Comparison of ENCODE assay signal across 21 cellular contexts in the genomic region with DNA sequence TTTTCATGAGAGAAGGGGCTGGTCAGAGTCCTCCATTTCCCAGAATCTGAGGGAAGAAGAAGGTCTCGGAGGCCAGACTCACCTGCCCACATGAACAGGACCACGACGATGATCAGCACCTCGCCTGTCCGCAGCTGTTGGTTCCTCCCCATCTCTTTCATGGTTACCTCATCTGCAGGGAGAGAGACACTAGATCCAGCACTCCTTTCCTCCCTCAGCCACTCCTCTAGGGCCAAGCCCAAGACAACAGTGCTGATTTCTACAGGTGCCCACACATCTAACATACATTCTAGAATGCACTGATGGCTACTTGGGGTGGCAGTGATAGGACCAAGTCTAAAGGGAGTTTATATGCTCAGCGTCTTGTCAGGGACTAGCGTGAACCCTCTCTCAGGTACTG. TPM values are rescaled to one million over a fixed set of nuclear protein-coding genes. Genes with fewer than 3 reads are reported as not detected.
DNase-seq lines count a peak whose midpoint lies in the region; TF ChIP-seq lines count a peak whose summit lies in the region.
"Had no signal": no experiment of that assay in that cellular context is flagged by ENCODE, and none has a peak within 500 bp of the region (broad histone marks: within the 10 kb centered on the region; RNA-seq: fewer than 3 reads in every experiment).

No MANE protein-coding gene starts in this region.

- H2BK120ac ChIP-seq in neuronal stem cell (ENCODE audit: low read depth, low read length) = no peak overlapping the region

- intact Hi-C loops in esophagus muscularis mucosa (cut with DNase I) = no loop called here

- no peak overlapping the region for H2AFZ ChIP-seq in neuronal stem cell (ENCODE audit: low read length)

- H3K18ac ChIP-seq in neuronal stem cell (ENCODE audit: low read length) = no peak overlapping the region

- H3K9ac ChIP-seq in neuronal stem cell (ENCODE audit: low read depth, low read length, poor library complexity) = no peak overlapping the region
- H3K9ac ChIP-seq: BLaER1 had no signal

- no peak overlapping the region for H2BK5ac ChIP-seq in neuronal stem cell (ENCODE audit: low read length)

- H2BK12ac ChIP-seq in neuronal stem cell (ENCODE audit: low read length) = no peak overlapping the region

- H3K4ac ChIP-seq in neuronal stem cell (ENCODE audit: low read length) = no peak overlapping the region

- H3K4me3 ChIP-seq in esophagus muscularis mucosa (no peak overlapping the region), neuronal stem cell (ENCODE audit: low read length in 2 of 2) (no peak overlapping the region)
- no peak overlapping the region for H3K4me3 ChIP-seq in CD8-positive, alpha-beta memory T cell (ENCODE audit: low read length)
- H3K4me3 ChIP-seq: BLaER1, HAP-1 had no signal

- CTCF ChIA-PET in CD8-positive, alpha-beta memory T cell (lab: Charles Lee) = no interaction called here

- H3K36me3 Mint-ChIP-seq in type B pancreatic cell = peaks cover 23% of the 10 kb centered on the region
- H3K36me3 Mint-ChIP-seq in CD8-positive, alpha-beta memory T cell = peaks cover 0 to 36% (median 4%) of the 10 kb centered on the region in 3 donors

- H3K36me3 ChIP-seq in esophagus muscularis mucosa (peaks cover 4 to 27% (median 23%) of the 10 kb centered on the region in 4 donors), neuronal stem cell (replicated peaks in 1 of 2; ENCODE audit: control insufficient read depth in 2 of 2, insufficient read depth in 2 of 2, low read length in 2 of 2) (peaks cover 3 to 10% of the 10 kb centered on the region in 2 donors)
- H3K36me3 ChIP-seq in CD8-positive, alpha-beta memory T cell (ENCODE audit: insufficient read depth, low read length) = no peaks in the 10 kb centered on the region

- H3K9me3 Mint-ChIP-seq in type B pancreatic cell = no peaks in the 10 kb centered on the region
- no peaks in the 10 kb centered on the region for H3K9me3 Mint-ChIP-seq in CD8-positive, alpha-beta memory T cell
- H3K9me3 Mint-ChIP-seq: HFFc6 had no signal

- peaks cover 25% of the 10 kb centered on the region for H3K27me3 Mint-ChIP-seq in type B pancreatic cell
- peaks cover 22 to 34% of the 10 kb centered on the region in 2 donors for H3K27me3 Mint-ChIP-seq in CD8-positive, alpha-beta memory T cell

- H3K4me2 ChIP-seq in neuronal stem cell (ENCODE audit: insufficient read depth, low read length, poor library complexity, severe bottlenecking) = no peak overlapping the region
- H3K4me2 ChIP-seq: BLaER1 had no signal

- DNase-seq in esophagus muscularis mucosa (ENCODE audit: extremely low spot score) (peak; percentile 77), mesenteric fat pad (ENCODE audit: low spot score) (peak; percentile 28), neuronal stem cell (ENCODE audit: low spot score) (no peak), type B pancreatic cell (ENCODE audit: extremely low spot score, unreplicated experiment) (no peak), SIG-M5 treated with dmso at 0.1 percent for 504 hours (lab: John Stamatoyannopoulos, UW; ENCODE audit: unreplicated experiment) (no peak), GF-D8 (lab: John Stamatoyannopoulos, UW) (no peak)
- no peak for DNase-seq in CD8-positive, alpha-beta memory T cell
- DNase-seq: Calu3; CD4-positive, CD25-positive, alpha-beta regulatory T cell; COR-L47; DMS53; DMS79 treated with DMSO at 0.1 percent for 48 hours; GOT3; HFFc6 had no signal

- H3K23ac ChIP-seq in neuronal stem cell (ENCODE audit: low read depth, low read length, poor library complexity) = peak overlapping the region; percentile 10

- no peak for TF ChIP-seq CTCF in esophagus muscularis mucosa (IDR thresholded peaks at IDR 0.05)
- TF ChIP-seq CTCF in type B pancreatic cell (conservative IDR thresholded peaks at IDR 0.05) = no peak

- peaks cover 24% of the 10 kb centered on the region for H3K4me1 Mint-ChIP-seq in type B pancreatic cell (ENCODE audit: unreplicated experiment)
- peaks cover 18 to 28% (median 22%) of the 10 kb centered on the region in 3 donors for H3K4me1 Mint-ChIP-seq in CD8-positive, alpha-beta memory T cell

- no peak overlapping the region for H4K8ac ChIP-seq in neuronal stem cell (ENCODE audit: low read depth, low read length)

- POLR2A ChIA-PET in CD8-positive, alpha-beta memory T cell (lab: Charles Lee) = no interaction called here

- TF ChIP-seq EP300 in esophagus muscularis mucosa (IDR thresholded peaks at IDR 0.05) = no peak

- H3K9me3 ChIP-seq in esophagus muscularis mucosa (no peaks in the 10 kb centered on the region), neuronal stem cell (replicated peaks in 1 of 2; ENCODE audit: control insufficient read depth in 2 of 2, insufficient read depth in 1 of 2, low read depth in 1 of 2, low read length in 2 of 2) (no peaks in the 10 kb centered on the region)
- no peaks in the 10 kb centered on the region for H3K9me3 ChIP-seq in CD8-positive, alpha-beta memory T cell (ENCODE audit: low read length)
- H3K9me3 ChIP-seq: BLaER1, HAP-1 had no signal

- H3K4me3 Mint-ChIP-seq in type B pancreatic cell = peak overlapping the region; percentile 14
- peak overlapping the region in 1 of 7 donors; percentile 0 for H3K4me3 Mint-ChIP-seq in CD8-positive, alpha-beta memory T cell
- H3K4me3 Mint-ChIP-seq: B cell, HFFc6 had no signal

- H2AK5ac ChIP-seq in neuronal stem cell (ENCODE audit: low read depth, low read length) = no peak overlapping the region

- H3K27me3 ChIP-seq in esophagus muscularis mucosa (peaks cover 0 to 6% (median 0%) of the 10 kb centered on the region in 4 donors), neuronal stem cell (ENCODE audit: control insufficient read depth in 3 of 3, insufficient read depth in 3 of 3, low read depth in 1 of 3, low read length in 3 of 3) (peaks cover 0 to 11% (median 8%) of the 10 kb centered on the region in 3 experiments)
- peaks cover 28% of the 10 kb centered on the region for H3K27me3 ChIP-seq in CD8-positive, alpha-beta memory T cell (ENCODE audit: insufficient read depth, low read length, poor library complexity, severe bottlenecking)

- no peak overlapping the region for H2BK15ac ChIP-seq in neuronal stem cell (ENCODE audit: low read length)

- 91% methylated on average over 7 of the region's 7 CpGs for WGBS in esophagus muscularis mucosa
- WGBS in neuronal stem cell (ENCODE audit: extremely low coverage in 2 of 2, insufficient read length in 2 of 2, insufficient replicate concordance in 1 of 2), 2 donors = no CpG with 5 or more reads among the region's 7 CpGs

- H3K27ac ChIP-seq in esophagus muscularis mucosa (replicated peaks in 1 of 4) = no peak overlapping the region
- no peak overlapping the region for H3K27ac ChIP-seq in neuronal stem cell (replicated peaks; ENCODE audit: low read length)
- no peak overlapping the region for H3K27ac ChIP-seq in CD8-positive, alpha-beta memory T cell (ENCODE audit: low read depth, low read length)
- H3K27ac ChIP-seq: BLaER1, C4-2B had no signal

- no peak overlapping the region for H4K91ac ChIP-seq in neuronal stem cell (ENCODE audit: low read depth, low read length, poor library complexity)

- no peak overlapping the region for H3K27ac Mint-ChIP-seq in type B pancreatic cell
- H3K27ac Mint-ChIP-seq in CD8-positive, alpha-beta memory T cell = peak overlapping the region in 1 of 8 donors; percentile 55
- H3K27ac Mint-ChIP-seq: B cell, HFFc6 had no signal

- no peak for TF ChIP-seq POLR2A in esophagus muscularis mucosa (IDR thresholded peaks at IDR 0.05; ENCODE audit: low read depth)

- H3K79me1 ChIP-seq in neuronal stem cell (ENCODE audit: low read depth, low read length) = no peaks in the 10 kb centered on the region

- no peak overlapping the region for H3K14ac ChIP-seq in neuronal stem cell (ENCODE audit: low read length)

- H3K4me1 ChIP-seq in esophagus muscularis mucosa = peaks cover 36 to 53% (median 51%) of the 10 kb centered on the region in 4 donors
- peaks cover 15 to 17% of the 10 kb centered on the region in 2 donors for H3K4me1 ChIP-seq in neuronal stem cell (ENCODE audit: control insufficient read depth in 2 of 2, insufficient read depth in 1 of 2, low read depth in 1 of 2, low read length in 2 of 2)
- H3K4me1 ChIP-seq in CD8-positive, alpha-beta memory T cell (ENCODE audit: insufficient read depth, low read length) = peaks cover 7% of the 10 kb centered on the region

RNA-seq across cellular contexts. Expression of gene FNDC5, which starts 3.0 kb away (rescaled TPM):
- total RNA-seq in esophagus muscularis mucosa = 10 to 100 TPM in 2 of 4 donors, 1 to 10 TPM in 2; 5.5 to 17.0 (median 9.8) TPM
- 0.96 TPM for total RNA-seq in mesenteric fat pad
- 12.0 TPM for polyA plus RNA-seq in neuronal stem cell (2013, experiment 1 of 2)
- 11.7 TPM for polyA plus RNA-seq in neuronal stem cell (2013, experiment 2 of 2)
- total RNA-seq in type B pancreatic cell (ENCODE audit: low replicate concordance) = 20.0 and 49.9 TPM in 2 replicates
- total RNA-seq in CD8-positive, alpha-beta memory T cell = not detected
- polyA plus RNA-seq in CD8-positive, alpha-beta memory T cell = 0.77 TPM
- total RNA-seq: A172; Calu3; CD4-positive, CD25-positive, alpha-beta regulatory T cell had no signal
- polyA plus RNA-seq: CD4-positive, CD25-positive, alpha-beta regulatory T cell had no signal

RNA-seq across cellular contexts. Expression of gene HPCA, which starts 18.6 kb away (rescaled TPM):
- under 1 TPM in 1 of 4 donors, not detected in 3; 0.23 TPM for total RNA-seq in esophagus muscularis mucosa
- total RNA-seq in mesenteric fat pad = not detected
- polyA plus RNA-seq in neuronal stem cell (2013, experiment 1 of 2) = 6.1 TPM
- polyA plus RNA-seq in neuronal stem cell (2013, experiment 2 of 2) = 6.8 TPM
- 1.0 and 2.0 TPM in 2 replicates for total RNA-seq in type B pancreatic cell (ENCODE audit: low replicate concordance)
- not detected for total RNA-seq in CD8-positive, alpha-beta memory T cell
- not detected for polyA plus RNA-seq in CD8-positive, alpha-beta memory T cell
- total RNA-seq: A172; B cell; Calu3; CD4-positive, CD25-positive, alpha-beta regulatory T cell; Daoy; G401 had no signal
- polyA plus RNA-seq: CD4-positive, CD25-positive, alpha-beta regulatory T cell had no signal

RNA-seq across cellular contexts. Expression of gene TMEM54, which starts 33.5 kb away (rescaled TPM):
- 100 to 1,000 TPM in 3 of 4 donors, 10 to 100 TPM in 1; 64.6 to 132 (median 118) TPM for total RNA-seq in esophagus muscularis mucosa
- total RNA-seq in mesenteric fat pad = 26.8 TPM
- 17.2 TPM for polyA plus RNA-seq in neuronal stem cell (2013, experiment 1 of 2)
- 15.6 TPM for polyA plus RNA-seq in neuronal stem cell (2013, experiment 2 of 2)
- 42.1 and 129 TPM in 2 replicates for total RNA-seq in type B pancreatic cell (ENCODE audit: low replicate concordance)
- 1 to 10 TPM; 2.5 to 2.6 TPM for total RNA-seq in CD8-positive, alpha-beta memory T cell
- polyA plus RNA-seq in CD8-positive, alpha-beta memory T cell = not detected
- total RNA-seq: B cell; CD4-positive, CD25-positive, alpha-beta regulatory T cell had no signal
- polyA plus RNA-seq: CD4-positive, CD25-positive, alpha-beta regulatory T cell had no signal

RNA-seq across cellular contexts. Expression of gene S100PBP, which starts 50.2 kb away (rescaled TPM):
- total RNA-seq in esophagus muscularis mucosa (10 to 100 TPM; 14.9 to 24.1 (median 18.6) TPM), mesenteric fat pad (25.0 TPM), type B pancreatic cell (ENCODE audit: low replicate concordance) (27.0 and 53.8 TPM in 2 replicates)
- polyA plus RNA-seq in neuronal stem cell (2013, experiment 1 of 2) = 23.3 TPM
- polyA plus RNA-seq in neuronal stem cell (2013, experiment 2 of 2) = 25.6 TPM
- 10 to 100 TPM; 28.6 to 30.6 TPM for total RNA-seq in CD8-positive, alpha-beta memory T cell
- 17.3 TPM for polyA plus RNA-seq in CD8-positive, alpha-beta memory T cell

RNA-seq across cellular contexts. Expression of gene YARS1, which starts 50.5 kb away (rescaled TPM):
- total RNA-seq in esophagus muscularis mucosa (10 to 100 TPM; 34.1 to 55.7 (median 38.8) TPM), mesenteric fat pad (125 TPM), type B pancreatic cell (ENCODE audit: low replicate concordance) (83.7 and 103 TPM in 2 replicates)
- 47.5 TPM for polyA plus RNA-seq in neuronal stem cell (2013, experiment 1 of 2)
- 49.0 TPM for polyA plus RNA-seq in neuronal stem cell (2013, experiment 2 of 2)
- 100 to 1,000 TPM; 205 to 219 TPM for total RNA-seq in CD8-positive, alpha-beta memory T cell
- polyA plus RNA-seq in CD8-positive, alpha-beta memory T cell = 131 TPM

Comparison
In these comparisons a context has a peak if more than half of its experiments do, and no peak if none do; other contexts are left out.
1. DNase-seq: peak in esophagus muscularis mucosa (single experiment) and mesenteric fat pad (single experiment); none in neuronal stem cell (single experiment), type B pancreatic cell (single experiment), SIG-M5 treated with dmso at 0.1 percent for 504 hours (single experiment), GF-D8 (single experiment) and CD8-positive, alpha-beta memory T cell (0 of 5).